Comparison of ENCODE assay signal across 13 cellular contexts in genomic region chr13:98103942-98104880, GRCh38. TPM values are rescaled to one million over a fixed set of nuclear protein-coding genes. Genes with fewer than 3 reads are reported as not detected.
A peak's percentile ranks its signal among the peaks of the same experiment; 100 is the strongest.
DNase-seq lines count a peak whose midpoint lies in the region; ATAC-seq and TF ChIP-seq lines count a peak whose summit lies in the region.
"Had no signal": no experiment of that assay in that cellular context is flagged by ENCODE, and none has a peak within 500 bp of the region (broad histone marks: within the 10 kb centered on the region; RNA-seq: fewer than 3 reads in every experiment).

No MANE protein-coding gene starts in this region.

- H3K36me3 Mint-ChIP-seq in activated CD4-positive, alpha-beta memory T cell treated with anti-CD3 and anti-CD28 coated beads, Interleukin-2, amount 10 ng/mL, durations not matched to agents 7 days and 5 days (ENCODE audit: low read depth) = no peaks in the 10 kb centered on the region
- H3K36me3 Mint-ChIP-seq: activated naive CD4-positive, alpha-beta T cell treated with anti-CD3 and anti-CD28 coated beads, Interleukin-2, amount 50 U/mL, for 72 hours had no signal

- no peaks in the 10 kb centered on the region for H3K27me3 ChIP-seq in RWPE2 (ENCODE audit: insufficient read depth, poor library complexity, severe bottlenecking)

- H3K27ac ChIP-seq in RWPE2 (ENCODE audit: poor library complexity, severe bottlenecking) = no peak overlapping the region
- H3K27ac ChIP-seq: SK-N-MC had no signal

- H3K9me3 Mint-ChIP-seq in activated CD4-positive, alpha-beta memory T cell treated with anti-CD3 and anti-CD28 coated beads, Interleukin-2, amount 10 ng/mL, durations not matched to agents 7 days and 5 days = no peaks in the 10 kb centered on the region

- no peaks in the 10 kb centered on the region for H3K4me1 Mint-ChIP-seq in activated CD4-positive, alpha-beta memory T cell treated with anti-CD3 and anti-CD28 coated beads, Interleukin-2, amount 10 ng/mL, durations not matched to agents 7 days and 5 days

- peaks cover 2% of the 10 kb centered on the region for H3K27me3 Mint-ChIP-seq in activated CD4-positive, alpha-beta memory T cell treated with anti-CD3 and anti-CD28 coated beads, Interleukin-2, amount 10 ng/mL, durations not matched to agents 7 days and 5 days

- H3K36me3 ChIP-seq in RWPE2 (ENCODE audit: low read depth) = no peaks in the 10 kb centered on the region

- ATAC-seq in RWPE2 (ENCODE audit: low read depth) (peak; percentile 54; the same call in 1 of the 3 replicates), HG03095 (IDR thresholded peaks at IDR 0.05; ENCODE audit: unreplicated experiment) (no peak)
- ATAC-seq: activated naive CD4-positive, alpha-beta T cell treated with anti-CD3 and anti-CD28 coated beads, Interleukin-2, amount 50 U/mL, for 72 hours had no signal

- TF ChIP-seq CTCF in RWPE2 (IDR thresholded peaks at IDR 0.05; ENCODE audit: poor library complexity, severe bottlenecking) = peak; percentile 25
- TF ChIP-seq CTCF in fibroblast of mammary gland (conservative IDR thresholded peaks at IDR 0.05; ENCODE audit: control insufficient read depth, insufficient read depth, low read depth, low read length) = peak; percentile 53

- H3K4me3 Mint-ChIP-seq in activated CD4-positive, alpha-beta memory T cell treated with anti-CD3 and anti-CD28 coated beads, Interleukin-2, amount 10 ng/mL, durations not matched to agents 7 days and 5 days = no peak overlapping the region

- POLR2A ChIA-PET in activated CD4-positive, alpha-beta memory T cell treated with anti-CD3 and anti-CD28 coated beads, Interleukin-2, amount 10 ng/mL, durations not matched to agents 7 days and 5 days (lab: Charles Lee) = no interaction called here

- no peaks in the 10 kb centered on the region for H3K9me3 ChIP-seq in RWPE2 (ENCODE audit: severe bottlenecking)

- no peaks in the 10 kb centered on the region for H3K4me1 ChIP-seq in RWPE2 (ENCODE audit: insufficient read depth, poor library complexity, severe bottlenecking)

- DNase-seq in HCEC 1CT (peak; percentile 31), RWPE2 (ENCODE audit: low spot score) (no peak), fibroblast of mammary gland (ENCODE audit: low read depth) (peak; percentile 43), renal cortical epithelial cell (ENCODE audit: low read depth) (peak; percentile 13)
- no peak for DNase-seq in activated CD4-positive, alpha-beta memory T cell treated with anti-CD3 and anti-CD28 coated beads, Interleukin-2, amount 10 ng/mL, durations not matched to agents 7 days and 5 days
- DNase-seq in activated T-cell treated with anti-CD3 and anti-CD28 coated beads, Interleukin-2, amount 50 U/mL, for 1 hour = no peak
- DNase-seq: activated CD4-positive, alpha-beta T cell treated with anti-CD3 and anti-CD28 coated beads, Interleukin-2, amount 50 U/mL, for 4 hours; effector CD8-positive, alpha-beta T cell; Karpas-422; NCI-H2171 had no signal

- CTCF ChIA-PET in activated CD4-positive, alpha-beta memory T cell treated with anti-CD3 and anti-CD28 coated beads, Interleukin-2, amount 10 ng/mL, durations not matched to agents 7 days and 5 days (lab: Charles Lee) = no interaction called here

- no peak overlapping the region for H3K27ac Mint-ChIP-seq in activated CD4-positive, alpha-beta memory T cell treated with anti-CD3 and anti-CD28 coated beads, Interleukin-2, amount 10 ng/mL, durations not matched to agents 7 days and 5 days
- H3K27ac Mint-ChIP-seq: activated naive CD4-positive, alpha-beta T cell treated with anti-CD3 and anti-CD28 coated beads, Interleukin-2, amount 50 U/mL, for 72 hours had no signal

- H3K4me3 ChIP-seq in RWPE2 (ENCODE audit: severe bottlenecking) (no peak overlapping the region), fibroblast of mammary gland (ENCODE audit: control insufficient read depth, low read depth, low read length) (no peak overlapping the region)
- H3K4me3 ChIP-seq: SK-N-MC had no signal

RNA-seq across cellular contexts. Expression of gene FARP1, which starts 38.7 kb away (rescaled TPM):
- 51.4 and 261 TPM in 2 replicates for total RNA-seq in renal cortical epithelial cell
- total RNA-seq in activated CD4-positive, alpha-beta memory T cell treated with anti-CD3 and anti-CD28 coated beads, Interleukin-2, amount 10 ng/mL, durations not matched to agents 7 days and 5 days = under 1 TPM; 0.50 to 0.75 TPM

Comparison
In these comparisons a context has a peak if more than half of its experiments do, and no peak if none do; other contexts are left out.
1. DNase-seq: peak in HCEC 1CT (single experiment), fibroblast of mammary gland (single experiment) and renal cortical epithelial cell (single experiment); none in RWPE2 (single experiment), activated CD4-positive, alpha-beta memory T cell treated with anti-CD3 and anti-CD28 coated beads, Interleukin-2, amount 10 ng/mL, durations not matched to agents 7 days and 5 days (single experiment) and activated T-cell treated with anti-CD3 and anti-CD28 coated beads, Interleukin-2, amount 50 U/mL, for 1 hour (single experiment).
2. RNA of gene FARP1, which starts 38.7 kb away (total RNA-seq): 51.4 to 261 TPM in renal cortical epithelial cell; 0.50 to 0.75 TPM in activated CD4-positive, alpha-beta memory T cell treated with anti-CD3 and anti-CD28 coated beads, Interleukin-2, amount 10 ng/mL, durations not matched to agents 7 days and 5 days; every median in the first group is over 10 times any median in the second.